ENCODE assay signal across 1 cellular context in genomic region chr18:21745234-21745633, GRCh38.
TF ChIP-seq lines count a peak whose summit lies in the region.

No MANE protein-coding gene starts in this region.

TF ChIP-seq in K562, 482 proteins besides CTCF, POLR2A, EP300 and RAD21 (continued from another document):
- no peak for TF ChIP-seq SMAD4 (CRISPR knock-in tag; conservative IDR thresholded peaks at IDR 0.05)
- no peak for TF ChIP-seq ZNF282 (CRISPR knock-in tag; IDR thresholded peaks at IDR 0.05)
- no peak for TF ChIP-seq SPI1 (IDR thresholded peaks at IDR 0.05; ENCODE audit: borderline replicate concordance, low read depth, low read length)
- no peak for TF ChIP-seq NBN (IDR thresholded peaks at IDR 0.05; ENCODE audit: low read depth)
- TF ChIP-seq, protein P1, sequence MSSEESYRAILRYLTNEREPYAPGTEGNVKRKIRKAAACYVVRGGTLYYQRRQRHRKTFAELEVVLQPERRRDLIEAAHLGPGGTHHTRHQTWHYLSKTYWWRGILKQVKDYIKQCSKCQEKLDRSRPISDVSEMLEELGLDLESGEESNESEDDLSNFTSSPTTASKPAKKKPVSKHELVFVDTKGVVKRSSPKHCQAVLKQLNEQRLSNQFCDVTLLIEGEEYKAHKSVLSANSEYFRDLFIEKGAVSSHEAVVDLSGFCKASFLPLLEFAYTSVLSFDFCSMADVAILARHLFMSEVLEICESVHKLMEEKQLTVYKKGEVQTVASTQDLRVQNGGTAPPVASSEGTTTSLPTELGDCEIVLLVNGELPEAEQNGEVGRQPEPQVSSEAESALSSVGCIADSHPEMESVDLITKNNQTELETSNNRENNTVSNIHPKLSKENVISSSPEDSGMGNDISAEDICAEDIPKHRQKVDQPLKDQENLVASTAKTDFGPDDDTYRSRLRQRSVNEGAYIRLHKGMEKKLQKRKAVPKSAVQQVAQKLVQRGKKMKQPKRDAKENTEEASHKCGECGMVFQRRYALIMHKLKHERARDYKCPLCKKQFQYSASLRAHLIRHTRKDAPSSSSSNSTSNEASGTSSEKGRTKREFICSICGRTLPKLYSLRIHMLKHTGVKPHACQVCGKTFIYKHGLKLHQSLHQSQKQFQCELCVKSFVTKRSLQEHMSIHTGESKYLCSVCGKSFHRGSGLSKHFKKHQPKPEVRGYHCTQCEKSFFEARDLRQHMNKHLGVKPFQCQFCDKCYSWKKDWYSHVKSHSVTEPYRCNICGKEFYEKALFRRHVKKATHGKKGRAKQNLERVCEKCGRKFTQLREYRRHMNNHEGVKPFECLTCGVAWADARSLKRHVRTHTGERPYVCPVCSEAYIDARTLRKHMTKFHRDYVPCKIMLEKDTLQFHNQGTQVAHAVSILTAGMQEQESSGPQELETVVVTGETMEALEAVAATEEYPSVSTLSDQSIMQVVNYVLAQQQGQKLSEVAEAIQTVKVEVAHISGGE (CRISPR knock-in tag; IDR thresholded peaks at IDR 0.05) = no peak
- no peak for TF ChIP-seq HDAC1 (IDR thresholded peaks at IDR 0.05)
- no peak for TF ChIP-seq ZC3H11A (IDR thresholded peaks at IDR 0.05; ENCODE audit: low read depth, low read length)
